ENCODE assay signal across 9 cellular contexts in the genomic region with DNA sequence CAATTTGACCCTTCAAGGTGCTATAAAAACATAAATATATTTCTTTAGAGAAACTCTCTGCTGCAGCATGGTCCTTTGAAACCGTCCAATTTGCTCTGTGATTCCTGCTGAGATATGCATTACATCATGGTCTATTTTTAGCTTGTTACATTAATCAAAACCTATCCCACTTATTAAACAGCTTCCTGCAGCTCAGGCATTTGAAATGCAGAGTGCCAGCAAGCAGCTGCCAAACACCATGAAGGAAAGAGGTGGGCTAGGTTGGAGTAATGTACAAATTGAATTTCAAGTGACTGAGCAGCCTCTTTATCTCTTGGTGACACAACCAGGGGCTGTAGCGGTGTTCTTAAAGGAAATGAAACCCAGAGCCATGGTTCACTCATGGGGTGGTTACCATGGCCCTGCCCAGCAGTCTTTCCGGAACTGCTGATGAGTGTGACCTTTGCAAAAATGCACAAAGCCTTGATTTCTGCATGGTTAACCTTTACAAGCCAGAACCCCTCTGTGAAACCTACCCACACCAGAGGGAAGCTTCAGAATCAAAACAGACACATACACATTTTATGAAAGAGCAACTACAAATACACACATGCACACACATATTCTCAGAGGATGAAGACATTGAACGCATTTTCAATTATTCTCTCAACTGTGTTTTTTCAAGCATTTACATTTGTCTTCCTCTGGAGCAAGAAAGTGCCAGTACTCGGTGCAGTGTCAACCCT.
DNase-seq lines count a peak whose midpoint lies in the region; ATAC-seq, FAIRE-seq and TF ChIP-seq lines count a peak whose summit lies in the region.
"Had no signal": no experiment of that assay in that cellular context is flagged by ENCODE, and none has a peak within 500 bp of the region (broad histone marks: within the 10 kb centered on the region; RNA-seq: fewer than 3 reads in every experiment).

No MANE protein-coding gene starts in this region.

- WGBS in SK-N-SH (ENCODE audit: low lambda C conversion rate), result 42% methylated on average over 5 of the region's 5 CpGs

- H3K9me2 ChIP-seq in SK-N-SH, result no peaks in the 10 kb centered on the region

- no peak for TF ChIP-seq RAD21 in SK-N-SH (IDR thresholded peaks at IDR 0.05; ENCODE audit: low read length)

- H3K36me3 ChIP-seq in SK-N-SH (replicated peaks in 1 of 2; ENCODE audit: control insufficient read depth in 1 of 2, insufficient read depth in 2 of 2, low read length in 1 of 2), result no peaks in the 10 kb centered on the region
- H3K36me3 ChIP-seq in kidney (ENCODE audit: control insufficient read depth in 1 of 2, insufficient read depth in 2 of 2, low read length in 2 of 2), result no peaks in the 10 kb centered on the region
- no peaks in the 10 kb centered on the region for H3K36me3 ChIP-seq in CD8-positive, alpha-beta memory T cell (ENCODE audit: insufficient read depth, low read length)

- peaks cover 0 to 6% (median 4%) of the 10 kb centered on the region in 3 donors for H3K4me1 Mint-ChIP-seq in CD8-positive, alpha-beta memory T cell

- peak; percentile 33 to 46; a peak in 3 of 4 replicates for TF ChIP-seq EP300 in SK-N-SH (IDR thresholded peaks at IDR 0.05; ENCODE audit: borderline replicate concordance in 1 of 2, low read depth in 1 of 2, low read length in 1 of 2)

- H3K4me2 ChIP-seq in SK-N-SH, result peak overlapping the region; percentile 67
- H3K4me2 ChIP-seq: A549 had no signal

- no peak overlapping the region for H2AFZ ChIP-seq in SK-N-SH (ENCODE audit: low read depth)

- FAIRE-seq in kidney (lab: Jason Lieb, UNC), result no peak
- FAIRE-seq: A549 had no signal

- H4K20me1 ChIP-seq in SK-N-SH (ENCODE audit: insufficient read depth), result no peaks in the 10 kb centered on the region

- H3K27me3 ChIP-seq in SK-N-SH (ENCODE audit: insufficient read depth), result no peaks in the 10 kb centered on the region
- H3K27me3 ChIP-seq in CD8-positive, alpha-beta memory T cell (ENCODE audit: insufficient read depth, low read length, poor library complexity, severe bottlenecking), result no peaks in the 10 kb centered on the region

- H3K9ac ChIP-seq in SK-N-SH (no peak overlapping the region), kidney (ENCODE audit: low read length in 2 of 2) (no peak overlapping the region)

- peaks cover 0 to 2% of the 10 kb centered on the region in 2 donors for H3K27me3 Mint-ChIP-seq in CD8-positive, alpha-beta memory T cell

- H3K4me3 ChIP-seq in SK-N-SH (ENCODE audit: low read depth in 2 of 2, low read length in 1 of 2) (peak overlapping the region in 1 of 2 experiments; percentile 31; a peak in 1 of 4 replicates), kidney (ENCODE audit: low read length in 2 of 2) (no peak overlapping the region)
- H3K4me3 ChIP-seq in CD8-positive, alpha-beta memory T cell (ENCODE audit: low read length), result no peak overlapping the region
- H3K4me3 ChIP-seq: A549 had no signal

- POLR2A ChIA-PET in SK-N-SH (lab: Yijun Ruan, JAX), result no interaction called here
- POLR2A ChIA-PET in CD8-positive, alpha-beta memory T cell (lab: Charles Lee), result no interaction called here

- H3K79me2 ChIP-seq in SK-N-SH (ENCODE audit: insufficient read depth), result no peaks in the 10 kb centered on the region

- ATAC-seq in GM21515 (IDR thresholded peaks at IDR 0.05; ENCODE audit: unreplicated experiment), result peak; percentile 99
- peak; percentile 96 for ATAC-seq in HG03575 (IDR thresholded peaks at IDR 0.05; ENCODE audit: extremely low read depth, insufficient number of reproducible peaks, low FRiP score, unreplicated experiment)
- ATAC-seq: A549 had no signal

- no peaks in the 10 kb centered on the region for H3K9me3 ChIP-seq in SK-N-SH
- H3K9me3 ChIP-seq in kidney (ENCODE audit: control insufficient read depth in 1 of 2, low read length in 2 of 2), result no peaks in the 10 kb centered on the region
- H3K9me3 ChIP-seq in CD8-positive, alpha-beta memory T cell (ENCODE audit: low read length), result no peaks in the 10 kb centered on the region
- H3K9me3 ChIP-seq: A549 had no signal

- H3F3A ChIP-seq in SK-N-SH (replicated peaks; ENCODE audit: insufficient read depth), result peaks cover 18% of the 10 kb centered on the region

- H3K27ac ChIP-seq in SK-N-SH (ENCODE audit: low read depth in 2 of 2, low read length in 1 of 2) (peak overlapping the region in 1 of 2 experiments; percentile 41; a peak in 2 of 4 replicates), kidney (ENCODE audit: low read depth in 2 of 2, low read length in 2 of 2) (no peak overlapping the region)
- no peak overlapping the region for H3K27ac ChIP-seq in CD8-positive, alpha-beta memory T cell (ENCODE audit: low read depth, low read length)
- H3K27ac ChIP-seq: A549 had no signal

- peak; percentile 6 for DNase-seq in NCI-H1105 treated with DMSO at 0.1 percent for 48 hours (lab: John Stamatoyannopoulos, UW)
- DNase-seq in NCI-H1105 (lab: John Stamatoyannopoulos, UW), result no peak
- DNase-seq in SK-N-SH, result no peak
- DNase-seq in kidney, result peak; percentile 54
- DNase-seq in inferior parietal cortex (ENCODE audit: extremely low spot score), result no peak
- no peak for DNase-seq in CD8-positive, alpha-beta memory T cell

- peaks cover 0 to 2% (median 0%) of the 10 kb centered on the region in 5 donors for H3K9me3 Mint-ChIP-seq in CD8-positive, alpha-beta memory T cell

- CTCF ChIA-PET in SK-N-SH (lab: Yijun Ruan, JAX), result no interaction called here
- CTCF ChIA-PET in CD8-positive, alpha-beta memory T cell (lab: Charles Lee), result no interaction called here

- no peaks in the 10 kb centered on the region for H3K36me3 Mint-ChIP-seq in CD8-positive, alpha-beta memory T cell

- no peak overlapping the region for H3K4me3 Mint-ChIP-seq in CD8-positive, alpha-beta memory T cell

- H3K27ac Mint-ChIP-seq in CD8-positive, alpha-beta memory T cell, result peak overlapping the region in 1 of 8 donors; percentile 73

- TF ChIP-seq CTCF in SK-N-SH (IDR thresholded peaks at IDR 0.05) (no peak), kidney (IDR thresholded peaks at IDR 0.05; ENCODE audit: borderline replicate concordance, extremely low read depth, insufficient read depth) (no peak)

- intact Hi-C loops in kidney (cut with DNase I), result no loop called here

- H3K4me1 ChIP-seq in SK-N-SH (ENCODE audit: control insufficient read depth in 1 of 2, insufficient read depth in 2 of 2, low read depth in 1 of 2, low read length in 1 of 2), result peaks cover 18 to 29% of the 10 kb centered on the region in 2 experiments
- peaks cover 14 to 24% of the 10 kb centered on the region in 2 donors for H3K4me1 ChIP-seq in kidney (ENCODE audit: control insufficient read depth in 1 of 2, insufficient read depth in 1 of 2, low read depth in 1 of 2, low read length in 2 of 2)
- no peaks in the 10 kb centered on the region for H3K4me1 ChIP-seq in CD8-positive, alpha-beta memory T cell (ENCODE audit: insufficient read depth, low read length)

TF ChIP-seq in SK-N-SH, 30 proteins besides CTCF, POLR2A, EP300 and RAD21:
- peak; percentile 62; the same call in 1 of the 2 replicates for TF ChIP-seq TCF12 (IDR thresholded peaks at IDR 0.05)
- TF ChIP-seq REST (IDR thresholded peaks at IDR 0.05; ENCODE audit: low read depth, low read length), result no peak
- TF ChIP-seq MEF2A (IDR thresholded peaks at IDR 0.05; ENCODE audit: borderline replicate concordance, low read depth), result peak; percentile 94
- no peak for TF ChIP-seq FOSL2 (IDR thresholded peaks at IDR 0.05; ENCODE audit: borderline replicate concordance, low read depth)
- TF ChIP-seq RCOR1 (IDR thresholded peaks at IDR 0.05; ENCODE audit: low read length), result peak; percentile 54; the same call in 1 of the 2 replicates
- TF ChIP-seq PBX3 (IDR thresholded peaks at IDR 0.05), result peak; percentile 69

Comparison
In these comparisons a context has a peak if more than half of its experiments do, and no peak if none do; other contexts are left out.
1. DNase-seq: peak in NCI-H1105 treated with DMSO at 0.1 percent for 48 hours (single experiment) and kidney (single experiment); none in NCI-H1105 (single experiment), SK-N-SH (single experiment), inferior parietal cortex (single experiment) and CD8-positive, alpha-beta memory T cell (0 of 5).